Comparison of ENCODE assay signal across 31 cellular contexts in genomic region chrX:23185951-23186350, GRCh38.
A peak's percentile ranks its signal among the peaks of the same experiment; 100 is the strongest.
DNase-seq lines count a peak whose midpoint lies in the region; ATAC-seq, FAIRE-seq and TF ChIP-seq lines count a peak whose summit lies in the region.
"Had no signal": no experiment of that assay in that cellular context is flagged by ENCODE, and none has a peak within 500 bp of the region (broad histone marks: within the 10 kb centered on the region; RNA-seq: fewer than 3 reads in every experiment).

No MANE protein-coding gene starts in this region.

- peak; percentile 81 for ATAC-seq in GM18907 (IDR thresholded peaks at IDR 0.05; ENCODE audit: unreplicated experiment)
- peak; percentile 85 for ATAC-seq in GM21390 (IDR thresholded peaks at IDR 0.05; ENCODE audit: unreplicated experiment)
- ATAC-seq in HG03175 (IDR thresholded peaks at IDR 0.05; ENCODE audit: unreplicated experiment): peak; percentile 93
- ATAC-seq in GM21423 (IDR thresholded peaks at IDR 0.05; ENCODE audit: unreplicated experiment): no peak
- ATAC-seq: left ventricle myocardium superior; naive thymus-derived CD4-positive, alpha-beta T cell; PC-3 had no signal

- no peak for TF ChIP-seq POLR2A in GM12892 (IDR thresholded peaks at IDR 0.05; ENCODE audit: low read depth, low read length)

- H3K4me3 ChIP-seq in GM12865 (ENCODE audit: low read depth, low read length): no peak overlapping the region
- H3K4me3 ChIP-seq: cardiac muscle cell, esophagus muscularis mucosa, hepatocyte, MG63, stomach, tibial artery had no signal

- TF ChIP-seq CTCF in GM12865 (IDR thresholded peaks at IDR 0.05; ENCODE audit: insufficient read depth, low read depth, low read length, missing control alignments): no peak

- no peak for FAIRE-seq in GM12892 (lab: Jason Lieb, UNC)
- FAIRE-seq: frontal cortex had no signal

- peak; percentile 5 for DNase-seq in GM12865 (ENCODE audit: low read depth)
- DNase-seq in GM12892 (ENCODE audit: insufficient read length): no peak
- no peak for DNase-seq in kidney tubule cell (ENCODE audit: low spot score)
- DNase-seq in GM19238 (ENCODE audit: insufficient read length, low spot score): no peak
- DNase-seq: 8988T; activated CD4-positive, alpha-beta T cell treated with anti-CD3 and anti-CD28 coated beads, Interleukin-2, amount 50 U/mL, for 48 hours; aorta; CD4-positive, alpha-beta T cell; cortex of kidney; endodermal cell; H9; KBM-7; left ventricle myocardium superior; MG63; naive thymus-derived CD4-positive, alpha-beta T cell; NCI-H1417 treated with DMSO at 0.1 percent for 48 hours; occipital lobe; PC-3; SHP77; stimulated activated CD8-positive, alpha-beta memory T cell treated with anti-CD3 and anti-CD28 coated beads, Interleukin-4, amount 100 ng/mL, for 48 hours; stomach; T-helper 9 cell; tibial artery had no signal
